ENCODE assay signal across 9 cellular contexts in the genomic region with DNA sequence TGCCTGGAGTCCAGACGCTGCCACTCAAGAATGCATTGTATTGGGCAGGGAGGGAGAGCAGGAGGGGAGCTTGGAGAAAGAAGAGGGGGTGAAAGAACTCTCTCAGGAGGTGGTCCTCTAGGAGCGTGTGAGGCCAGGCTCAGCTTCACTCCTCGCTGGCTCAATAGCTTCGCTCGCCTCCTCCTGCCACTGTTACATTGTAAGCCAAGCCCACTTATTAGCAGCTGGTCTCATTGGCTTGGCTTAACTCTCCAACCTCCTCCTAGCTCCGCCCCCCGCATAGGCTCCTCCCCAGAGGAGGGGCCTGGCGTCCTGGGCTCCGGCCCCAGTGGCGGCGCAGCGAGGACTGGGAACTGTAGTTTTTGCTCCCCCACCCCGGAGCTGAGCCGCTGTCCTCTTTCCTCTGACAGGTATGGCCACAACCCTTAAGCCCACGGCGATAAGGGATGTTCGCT. TPM values are rescaled to one million over a fixed set of nuclear protein-coding genes. Genes with fewer than 3 reads are reported as not detected.
DNase-seq lines count a peak whose midpoint lies in the region; ATAC-seq and TF ChIP-seq lines count a peak whose summit lies in the region.
"Had no signal": no experiment of that assay in that cellular context is flagged by ENCODE, and none has a peak within 500 bp of the region (broad histone marks: within the 10 kb centered on the region; RNA-seq: fewer than 3 reads in every experiment).

A gene (minus strand): TSS at position 165 of the 455 bp plus-strand sequence. CDS start 317 bp downstream, outside the sequence.

- H3K9me3 Mint-ChIP-seq in CD4-positive, alpha-beta T cell: no peaks in the 10 kb centered on the region
- H3K9me3 Mint-ChIP-seq in endothelial cell (ENCODE audit: unreplicated experiment): no peaks in the 10 kb centered on the region

- H3K4me3 ChIP-seq in mesodermal cell (ENCODE audit: extremely low read depth, insufficient read depth, low read length, poor library complexity, severe bottlenecking): peak within 1 kb of the TSS; percentile 3

- peaks cover 43% of the 10 kb centered on the region for H3K27me3 ChIP-seq in CD4-positive, alpha-beta T cell (ENCODE audit: control insufficient read depth, insufficient read depth, low read length)

- H3K4me1 ChIP-seq in mesodermal cell (ENCODE audit: control insufficient read depth, insufficient read depth, low read length, poor library complexity, severe bottlenecking): peaks cover 29% of the 10 kb centered on the region

- H3K27ac ChIP-seq in CD4-positive, alpha-beta T cell (ENCODE audit: low read depth, low read length): no peak within 1 kb of the TSS
- H3K27ac ChIP-seq in mesodermal cell (ENCODE audit: low read depth, low read length, severe bottlenecking): no peak within 1 kb of the TSS

- H3K27ac Mint-ChIP-seq in CD4-positive, alpha-beta T cell: no peak within 1 kb of the TSS
- H3K27ac Mint-ChIP-seq in endothelial cell (ENCODE audit: unreplicated experiment): no peak within 1 kb of the TSS
- H3K27ac Mint-ChIP-seq: activated naive CD8-positive, alpha-beta T cell had no signal

- peak within 1 kb of the TSS; percentile 5 for H3K4me3 Mint-ChIP-seq in CD4-positive, alpha-beta T cell
- H3K4me3 Mint-ChIP-seq in endothelial cell (ENCODE audit: unreplicated experiment): peak within 1 kb of the TSS; percentile 90
- H3K4me3 Mint-ChIP-seq: activated naive CD8-positive, alpha-beta T cell had no signal

- peak; percentile 44 to 74 (median 64) for DNase-seq in CD4-positive, alpha-beta T cell
- DNase-seq in NCI-H82 treated with DMSO at 0.1 percent for 48 hours (lab: John Stamatoyannopoulos, UW; ENCODE audit: unreplicated experiment) (peak; percentile 94), endothelial cell (ENCODE audit: low spot score) (peak; percentile 94)
- DNase-seq in activated CD8-positive, alpha-beta memory T cell treated with anti-CD3 and anti-CD28 coated beads for 48 hours (ENCODE audit: low read depth in 2 of 3, low spot score in 2 of 3): peak; percentile 44 to 45 (median 45)
- peak; percentile 24 to 31 for DNase-seq in stimulated activated CD8-positive, alpha-beta memory T cell treated with anti-CD3 and anti-CD28 coated beads, Interleukin-15, amount 100 ng/mL, for 4 hours (ENCODE audit: low read depth in 2 of 2)

- H3K9me3 ChIP-seq in CD4-positive, alpha-beta T cell (ENCODE audit: control insufficient read depth, low read length): no peaks in the 10 kb centered on the region
- no peaks in the 10 kb centered on the region for H3K9me3 ChIP-seq in mesodermal cell (ENCODE audit: control insufficient read depth, low read length)

- intact Hi-C loops in CD4-positive, alpha-beta T cell (cut with DNase I, micrococcal nuclease): no loop called here

- no peaks in the 10 kb centered on the region for H3K36me3 ChIP-seq in mesodermal cell (ENCODE audit: control insufficient read depth, insufficient read depth, low read length)

- CTCF ChIA-PET in CD4-positive, alpha-beta T cell (lab: Charles Lee): no interaction called here

- POLR2A ChIA-PET in CD4-positive, alpha-beta T cell (lab: Charles Lee): interaction anchor here (0.9 kb wide), 1 partner anchor 86 kb away, joined by 3 read pairs; a partner anchor contains a TSS

- H3K27me3 Mint-ChIP-seq in CD4-positive, alpha-beta T cell: peaks cover 47% of the 10 kb centered on the region
- H3K27me3 Mint-ChIP-seq in endothelial cell (ENCODE audit: unreplicated experiment): peaks cover 14% of the 10 kb centered on the region

- peaks cover 28% of the 10 kb centered on the region for H3K4me1 Mint-ChIP-seq in CD4-positive, alpha-beta T cell (ENCODE audit: low read depth)
- H3K4me1 Mint-ChIP-seq in endothelial cell (ENCODE audit: unreplicated experiment): peaks cover 46% of the 10 kb centered on the region

- ATAC-seq in CD4-positive, alpha-beta T cell (ENCODE audit: poor library complexity): peak; percentile 99
- ATAC-seq in GM19455 (IDR thresholded peaks at IDR 0.05; ENCODE audit: unreplicated experiment) (peak; percentile 90), HG03571 (IDR thresholded peaks at IDR 0.05; ENCODE audit: unreplicated experiment) (peak; percentile 73)

- no peak for TF ChIP-seq CTCF in CD4-positive, alpha-beta T cell (IDR thresholded peaks at IDR 0.05)
- TF ChIP-seq CTCF in endothelial cell (IDR thresholded peaks at IDR 0.05; ENCODE audit: unreplicated experiment): no peak

- WGBS in mesodermal cell (ENCODE audit: insufficient coverage in 2 of 2), 2 experiments: 3 to 4% methylated on average over 8 to 16 of the region's 17 CpGs

- H3K36me3 Mint-ChIP-seq in CD4-positive, alpha-beta T cell (ENCODE audit: low read depth): no peaks in the 10 kb centered on the region
- H3K36me3 Mint-ChIP-seq in endothelial cell (ENCODE audit: low read depth, unreplicated experiment): peaks cover 7% of the 10 kb centered on the region
- H3K36me3 Mint-ChIP-seq: activated naive CD8-positive, alpha-beta T cell had no signal

RNA-seq across cellular contexts. Expression of the gene that starts here (rescaled TPM):
- not detected for total RNA-seq in CD4-positive, alpha-beta T cell
- total RNA-seq in endothelial cell (ENCODE audit: unreplicated experiment): 17.3 TPM
- 1.6 TPM for polyA plus RNA-seq in mesodermal cell (2013, experiment 1 of 2)
- polyA plus RNA-seq in mesodermal cell (2013, experiment 2 of 2): 1.6 TPM

Comparison
In these comparisons a context has a peak if more than half of its experiments do, and no peak if none do; other contexts are left out.
1. RNA of the gene that starts here (total RNA-seq): 17.3 TPM in endothelial cell (single experiment); not detected in CD4-positive, alpha-beta T cell; every median in the first group is over 10 times any median in the second.
2. Peak in DNase-seq and ATAC-seq in CD4-positive, alpha-beta T cell; RNA of the gene not detected or under 1 TPM.
3. DNase-seq: peak in every context shown above with its lines; median percentile 94 in NCI-H82 treated with DMSO at 0.1 percent for 48 hours; 94 in endothelial cell; 64 in CD4-positive, alpha-beta T cell; 45 in activated CD8-positive, alpha-beta memory T cell treated with anti-CD3 and anti-CD28 coated beads for 48 hours; 28 in stimulated activated CD8-positive, alpha-beta memory T cell treated with anti-CD3 and anti-CD28 coated beads, Interleukin-15, amount 100 ng/mL, for 4 hours.
4. Peak in every context shown above with its lines, with median percentiles within 50 percentile points of each other: ATAC-seq.